Comparison of ENCODE assay signal across 11 cellular contexts in genomic region chr13:47719164-47719563, GRCh38.
"Had no signal": no experiment of that assay in that cellular context is flagged by ENCODE, and none has a peak within 500 bp of the region (broad histone marks: within the 10 kb centered on the region; RNA-seq: fewer than 3 reads in every experiment).

No MANE protein-coding gene starts in this region.

- DNase-seq: GM23248, GOT3, H7, H9, HCEC 1CT, HFFc6 had no signal

- H3K4me3 ChIP-seq: GM23248, GM23338, HAP-1 had no signal

- H3K36me3 ChIP-seq: HAP-1 had no signal

- H3K9me3 ChIP-seq: HAP-1 had no signal

- FAIRE-seq: H1, H54 had no signal

- H3K4me1 ChIP-seq: HAP-1 had no signal

- H2AFZ ChIP-seq: GM23248, GM23338 had no signal

- H3K4me2 ChIP-seq: GM23338 had no signal

- ATAC-seq: GM23338, HCT116 had no signal

- H3K9ac ChIP-seq: GM23248 had no signal

- H3K27ac ChIP-seq: GM23248 had no signal
